In genomic region chr4:84529169-84529751, GRCh38 we compare ENCODE assay signal across 8 cellular contexts. TPM values are rescaled to one million over a fixed set of nuclear protein-coding genes. Genes with fewer than 3 reads are reported as not detected.
DNase-seq lines count a peak whose midpoint lies in the region; ATAC-seq and TF ChIP-seq lines count a peak whose summit lies in the region.

No MANE protein-coding gene starts in this region.

- no peak overlapping the region for H3K27ac ChIP-seq in heart left ventricle
- no peak overlapping the region for H3K27ac ChIP-seq in WERI-Rb-1

- no peak for DNase-seq in heart left ventricle
- no peak for DNase-seq in left ventricle myocardium superior
- peak; percentile 31 for DNase-seq in Jurkat, Clone E6-1 (ENCODE audit: low read depth, low spot score)
- no peak for DNase-seq in WERI-Rb-1
- DNase-seq in kidney glomerular epithelial cell (lab: John Stamatoyannopoulos, UW), result peak; percentile 25
- DNase-seq in activated CD8-positive, alpha-beta memory T cell treated with anti-CD3 and anti-CD28 coated beads, Interleukin-2, amount 10 ng/mL, durations not matched to agents 7 days and 5 days, result no peak
- DNase-seq in T-helper 1 cell, result no peak

- no peak overlapping the region for H3K27ac Mint-ChIP-seq in activated CD8-positive, alpha-beta memory T cell treated with anti-CD3 and anti-CD28 coated beads, Interleukin-2, amount 10 ng/mL, durations not matched to agents 7 days and 5 days

- H3K4me3 Mint-ChIP-seq in activated CD8-positive, alpha-beta memory T cell treated with anti-CD3 and anti-CD28 coated beads, Interleukin-2, amount 10 ng/mL, durations not matched to agents 7 days and 5 days, result no peak overlapping the region

- peaks cover 2% of the 10 kb centered on the region for H3K27me3 Mint-ChIP-seq in activated CD8-positive, alpha-beta memory T cell treated with anti-CD3 and anti-CD28 coated beads, Interleukin-2, amount 10 ng/mL, durations not matched to agents 7 days and 5 days

- no peaks in the 10 kb centered on the region for H3K9me3 Mint-ChIP-seq in activated CD8-positive, alpha-beta memory T cell treated with anti-CD3 and anti-CD28 coated beads, Interleukin-2, amount 10 ng/mL, durations not matched to agents 7 days and 5 days (ENCODE audit: low read depth)

- TF ChIP-seq POLR2A in heart left ventricle (IDR thresholded peaks at IDR 0.05), result no peak

- H3K4me3 ChIP-seq in heart left ventricle (no peak overlapping the region), WERI-Rb-1 (ENCODE audit: low read depth, low read length) (no peak overlapping the region)
- no peak overlapping the region for H3K4me3 ChIP-seq in Jurkat, Clone E6-1 (ENCODE audit: low read length)

- H3K36me3 ChIP-seq in heart left ventricle (no peaks in the 10 kb centered on the region), WERI-Rb-1 (no peaks in the 10 kb centered on the region)

- H3K4me1 Mint-ChIP-seq in activated CD8-positive, alpha-beta memory T cell treated with anti-CD3 and anti-CD28 coated beads, Interleukin-2, amount 10 ng/mL, durations not matched to agents 7 days and 5 days, result no peaks in the 10 kb centered on the region

- ATAC-seq in heart left ventricle (no peak), left ventricle myocardium superior (no peak), GM21737 (IDR thresholded peaks at IDR 0.05; ENCODE audit: unreplicated experiment) (no peak)
- no peak for ATAC-seq in activated CD8-positive, alpha-beta memory T cell treated with anti-CD3 and anti-CD28 coated beads, Interleukin-2, amount 10 ng/mL, durations not matched to agents 7 days and 5 days

- H3K27me3 ChIP-seq in heart left ventricle (peaks cover 0 to 4% (median 0%) of the 10 kb centered on the region in 9 donors), WERI-Rb-1 (ENCODE audit: insufficient read depth, low read depth, severe bottlenecking) (no peaks in the 10 kb centered on the region)

- H3K9me3 ChIP-seq in heart left ventricle (peaks cover 0 to 9% (median 0%) of the 10 kb centered on the region in 12 donors), WERI-Rb-1 (ENCODE audit: severe bottlenecking) (peaks cover 3% of the 10 kb centered on the region)

- intact Hi-C loops in heart left ventricle (cut with DNase I), result no loop called here
- intact Hi-C loops in left ventricle myocardium superior (cut with micrococcal nuclease), result no loop called here

- H3K4me1 ChIP-seq in heart left ventricle, result no peaks in the 10 kb centered on the region

- 90 to 95% (median 92%) methylated on average over 2 of the region's 2 CpGs for WGBS in heart left ventricle, 4 donors

- no peaks in the 10 kb centered on the region for H3K36me3 Mint-ChIP-seq in activated CD8-positive, alpha-beta memory T cell treated with anti-CD3 and anti-CD28 coated beads, Interleukin-2, amount 10 ng/mL, durations not matched to agents 7 days and 5 days

- TF ChIP-seq CTCF in heart left ventricle (IDR thresholded peaks at IDR 0.05) (peak; percentile 33 to 67 (median 55)), WERI-Rb-1 (IDR thresholded peaks at IDR 0.05; ENCODE audit: low read depth, low read length) (0 out of 2 replicates have a peak, but pooled peaks have one; percentile 23)

- CTCF ChIA-PET in activated CD8-positive, alpha-beta memory T cell treated with anti-CD3 and anti-CD28 coated beads, Interleukin-2, amount 10 ng/mL, durations not matched to agents 7 days and 5 days (lab: Charles Lee), result interaction anchor here (0.5 kb wide), 1 partner anchor 1543 kb away, joined by 3 read pairs; no protein-coding TSS in a partner anchor

RNA-seq across cellular contexts. Expression of gene NKX6-1, which starts 30.2 kb away (rescaled TPM):
- under 1 TPM in 1 of 9 donors, not detected in 8; 0.32 TPM for total RNA-seq in heart left ventricle
- polyA plus RNA-seq in heart left ventricle, result not detected
- total RNA-seq in left ventricle myocardium superior, result not detected
- 1.4 TPM for polyA plus RNA-seq in Jurkat, Clone E6-1 (2012; ENCODE audit: insufficient read depth, insufficient read length)
- not detected for total RNA-seq in activated CD8-positive, alpha-beta memory T cell treated with anti-CD3 and anti-CD28 coated beads, Interleukin-2, amount 10 ng/mL, durations not matched to agents 7 days and 5 days

RNA-seq across cellular contexts. Expression of gene CDS1, which starts 53.7 kb away (rescaled TPM):
- 1 to 10 TPM in 2 of 9 donors, under 1 TPM in 7; 0.25 to 1.7 (median 0.44) TPM for total RNA-seq in heart left ventricle
- polyA plus RNA-seq in heart left ventricle, result under 1 TPM; 0.15 to 0.90 TPM
- 0.55 TPM for total RNA-seq in left ventricle myocardium superior
- polyA plus RNA-seq in Jurkat, Clone E6-1 (2012; ENCODE audit: insufficient read depth, insufficient read length), result 0.52 TPM
- total RNA-seq in activated CD8-positive, alpha-beta memory T cell treated with anti-CD3 and anti-CD28 coated beads, Interleukin-2, amount 10 ng/mL, durations not matched to agents 7 days and 5 days, result not detected

Comparison
In these comparisons a context has a peak if more than half of its experiments do, and no peak if none do; other contexts are left out.
1. DNase-seq: peak in Jurkat, Clone E6-1 (single experiment) and kidney glomerular epithelial cell (single experiment); none in heart left ventricle (0 of 5), left ventricle myocardium superior (single experiment), WERI-Rb-1 (single experiment), activated CD8-positive, alpha-beta memory T cell treated with anti-CD3 and anti-CD28 coated beads, Interleukin-2, amount 10 ng/mL, durations not matched to agents 7 days and 5 days (single experiment) and T-helper 1 cell (0 of 5).